Comparison of ENCODE assay signal across 15 cellular contexts in genomic region chr10:91891285-91892001, GRCh38. TPM values are rescaled to one million over a fixed set of nuclear protein-coding genes. Genes with fewer than 3 reads are reported as not detected.
DNase-seq lines count a peak whose midpoint lies in the region; ATAC-seq, FAIRE-seq and TF ChIP-seq lines count a peak whose summit lies in the region.
"Had no signal": no experiment of that assay in that cellular context is flagged by ENCODE, and none has a peak within 500 bp of the region (broad histone marks: within the 10 kb centered on the region; RNA-seq: fewer than 3 reads in every experiment).

No MANE protein-coding gene starts in this region.

- no peak overlapping the region for H4K8ac ChIP-seq in mesenchymal stem cell (ENCODE audit: low read length)

- ATAC-seq in GM19463 (IDR thresholded peaks at IDR 0.05; ENCODE audit: unreplicated experiment) (no peak), GM19395 (IDR thresholded peaks at IDR 0.05; ENCODE audit: unreplicated experiment) (no peak)
- ATAC-seq: activated CD4-positive, CD25-positive, alpha-beta regulatory T cell treated with anti-CD3 and anti-CD28 coated beads, Interleukin-2, amount 50 U/mL, for 24 hours had no signal

- no peak overlapping the region for H3K4me2 ChIP-seq in mesenchymal stem cell (ENCODE audit: low read length, poor library complexity, severe bottlenecking)

- FAIRE-seq in bronchial epithelial cell (lab: Jason Lieb, UNC), result no peak

- H2BK12ac ChIP-seq in mesenchymal stem cell (ENCODE audit: low read length in 2 of 2), result peak overlapping the region in 1 of 2 experiments; percentile 83

- H3K9me3 ChIP-seq in mesenchymal stem cell (ENCODE audit: control insufficient read depth, low read length), result no peaks in the 10 kb centered on the region
- H3K9me3 ChIP-seq: right atrium auricular region had no signal

- no peak overlapping the region for H3K14ac ChIP-seq in mesenchymal stem cell (ENCODE audit: low read length in 2 of 2)

- H2AFZ ChIP-seq in mesenchymal stem cell (ENCODE audit: low read depth, low read length), result no peak overlapping the region

- no peak overlapping the region for H3K9ac ChIP-seq in mesenchymal stem cell (ENCODE audit: low read length)

- no peak overlapping the region for H2BK15ac ChIP-seq in mesenchymal stem cell (ENCODE audit: low read depth, poor library complexity, severe bottlenecking)

- H3K36me3 ChIP-seq in bronchial epithelial cell (ENCODE audit: control insufficient read depth, insufficient read depth, low read length), result no peaks in the 10 kb centered on the region
- H3K36me3 ChIP-seq in mesenchymal stem cell (ENCODE audit: control insufficient read depth in 1 of 2, insufficient read depth in 2 of 2, low read depth in 1 of 2, low read length in 2 of 2), result no peaks in the 10 kb centered on the region
- H3K36me3 ChIP-seq: right atrium auricular region had no signal

- H3K18ac ChIP-seq in mesenchymal stem cell (ENCODE audit: low read depth in 1 of 2, low read length in 2 of 2), result peak overlapping the region in 1 of 2 experiments; percentile 74

- H3K27me3 ChIP-seq in bronchial epithelial cell (ENCODE audit: control insufficient read depth, insufficient read depth, low read length) (no peaks in the 10 kb centered on the region), mesenchymal stem cell (ENCODE audit: control insufficient read depth in 1 of 2, insufficient read depth in 1 of 2, low read length in 2 of 2) (no peaks in the 10 kb centered on the region)
- H3K27me3 ChIP-seq: right atrium auricular region had no signal

- H3K4ac ChIP-seq in mesenchymal stem cell (ENCODE audit: low read depth in 1 of 2, low read length in 2 of 2), result no peak overlapping the region

- no peaks in the 10 kb centered on the region for H3K79me1 ChIP-seq in mesenchymal stem cell (replicated peaks; ENCODE audit: low read length, poor library complexity, severe bottlenecking)

- no peak overlapping the region for H2BK5ac ChIP-seq in mesenchymal stem cell (ENCODE audit: low read depth, low read length, poor library complexity, severe bottlenecking)

- H3K4me3 ChIP-seq in bronchial epithelial cell (ENCODE audit: low read depth, low read length) (no peak overlapping the region), mesenchymal stem cell (ENCODE audit: insufficient read depth in 1 of 2, low read depth in 1 of 2, low read length in 2 of 2) (no peak overlapping the region)
- H3K4me3 ChIP-seq: right atrium auricular region had no signal

- H3K4me1 ChIP-seq in mesenchymal stem cell (ENCODE audit: control insufficient read depth, insufficient read depth, low read depth, low read length), result peaks cover 5% of the 10 kb centered on the region

- 19% methylated on average over 1 of the region's 1 CpG for WGBS in mesenchymal stem cell

- H2BK120ac ChIP-seq in mesenchymal stem cell (ENCODE audit: low read depth, low read length), result no peak overlapping the region

- H3K27ac ChIP-seq in mesenchymal stem cell (ENCODE audit: low read length, poor library complexity, severe bottlenecking), result no peak overlapping the region
- H3K27ac ChIP-seq: HL-60, right atrium auricular region had no signal

- DNase-seq in EH (ENCODE audit: low read depth) (peak; percentile 79), M059J (ENCODE audit: low read depth) (peak; percentile 82), bronchial epithelial cell (ENCODE audit: low read depth) (peak; percentile 36), mesenchymal stem cell (peak; percentile 97), NCI-H446 treated with DMSO at 0.1 percent for 48 hours (lab: John Stamatoyannopoulos, UW) (no peak)
- DNase-seq in activated CD4-positive, alpha-beta T cell treated with anti-CD3 and anti-CD28 coated beads for 48 hours, result no peak
- DNase-seq: C1 segment of cervical spinal cord, NCI-H1417 treated with DMSO at 0.1 percent for 48 hours, NCI-H82, substantia nigra had no signal

- no peak overlapping the region for H4K91ac ChIP-seq in mesenchymal stem cell (ENCODE audit: low read length)

- H3K23ac ChIP-seq in mesenchymal stem cell (ENCODE audit: low read length in 2 of 2), result no peak overlapping the region

- no peak for TF ChIP-seq CTCF in bronchial epithelial cell (IDR thresholded peaks at IDR 0.05; ENCODE audit: insufficient read depth, low read length, severe bottlenecking)

- no peak overlapping the region for H2AK5ac ChIP-seq in mesenchymal stem cell (ENCODE audit: low read length, severe bottlenecking)

RNA-seq across cellular contexts. Expression of gene FGFBP3, which starts 17.8 kb away (rescaled TPM):
- 0.05 and 0.94 TPM in 2 replicates for total RNA-seq in M059J (2014; rRNA removed; shearing (Covaris generic))
- 0.26 and 0.38 TPM in 2 replicates for total RNA-seq in bronchial epithelial cell
- polyA plus RNA-seq in mesenchymal stem cell (2013, experiment 1 of 2), result 3.7 TPM
- polyA plus RNA-seq in mesenchymal stem cell (2013, experiment 2 of 2), result 3.3 TPM

RNA-seq across cellular contexts. Expression of gene BTAF1, which starts 32.1 kb away (rescaled TPM):
- 11.2 and 16.6 TPM in 2 replicates for total RNA-seq in M059J (2014; rRNA removed; shearing (Covaris generic))
- total RNA-seq in bronchial epithelial cell, result 47.4 and 53.4 TPM in 2 replicates
- polyA plus RNA-seq in mesenchymal stem cell (2013, experiment 1 of 2), result 16.7 TPM
- 16.6 TPM for polyA plus RNA-seq in mesenchymal stem cell (2013, experiment 2 of 2)

Comparison
In these comparisons a context has a peak if more than half of its experiments do, and no peak if none do; other contexts are left out.
1. DNase-seq: peak in EH (single experiment), M059J (single experiment), bronchial epithelial cell (single experiment) and mesenchymal stem cell (single experiment); none in activated CD4-positive, alpha-beta T cell treated with anti-CD3 and anti-CD28 coated beads for 48 hours (single experiment) and NCI-H446 treated with DMSO at 0.1 percent for 48 hours (single experiment).